Comparison of ENCODE assay signal across 38 cellular contexts in genomic region chr5:87887247-87887646, GRCh38.
"Had no signal": no experiment of that assay in that cellular context is flagged by ENCODE, and none has a peak within 500 bp of the region (broad histone marks: within the 10 kb centered on the region; RNA-seq: fewer than 3 reads in every experiment).

No MANE protein-coding gene starts in this region.

- H3K27me3 ChIP-seq: adrenal gland, ascending aorta, body of pancreas, brain microvascular endothelial cell, breast epithelium, cardiac muscle cell had no signal

- H3K4me1 Mint-ChIP-seq: activated naive CD4-positive, alpha-beta T cell treated with anti-CD3 and anti-CD28 coated beads, Interleukin-2, amount 10 ng/mL, durations not matched to agents 7 days and 5 days; activated naive CD4-positive, alpha-beta T cell treated with anti-CD3 and anti-CD28 coated beads, Interleukin-2, amount 50 U/mL, for 24 hours; activated naive CD8-positive, alpha-beta T cell treated with anti-CD3 and anti-CD28 coated beads for 36 hours; activated naive CD8-positive, alpha-beta T cell treated with anti-CD3 and anti-CD28 coated beads, Interleukin-2, amount 10 ng/mL, durations not matched to agents 7 days and 5 days; activated naive CD8-positive, alpha-beta T cell treated with anti-CD3 and anti-CD28 coated beads, Interleukin-2, amount 50 U/mL, for 24 hours; activated T-helper 17 cell treated with anti-CD3 and anti-CD28 coated beads, Interleukin-2, amount 50 U/mL, for 72 hours; central memory CD8-positive, alpha-beta T cell had no signal

- H3K9me3 ChIP-seq: ascending aorta, body of pancreas had no signal

- H3K4me3 ChIP-seq: adrenal gland, ascending aorta, body of pancreas, breast epithelium, cardiac muscle cell had no signal

- H3K27me3 Mint-ChIP-seq: activated naive CD4-positive, alpha-beta T cell treated with anti-CD3 and anti-CD28 coated beads, Interleukin-2, amount 10 ng/mL, durations not matched to agents 7 days and 5 days; activated naive CD8-positive, alpha-beta T cell treated with anti-CD3 and anti-CD28 coated beads for 36 hours; activated naive CD8-positive, alpha-beta T cell treated with anti-CD3 and anti-CD28 coated beads, Interleukin-2, amount 10 ng/mL, durations not matched to agents 7 days and 5 days; activated naive CD8-positive, alpha-beta T cell treated with anti-CD3 and anti-CD28 coated beads, Interleukin-2, amount 50 U/mL, for 24 hours; activated T-cell treated with anti-CD3 and anti-CD28 coated beads, Interleukin-2, amount 50 U/mL, for 24 hours; brain; central memory CD8-positive, alpha-beta T cell had no signal

- H3K36me3 Mint-ChIP-seq: activated naive CD4-positive, alpha-beta T cell treated with anti-CD3 and anti-CD28 coated beads, Interleukin-2, amount 10 ng/mL, durations not matched to agents 7 days and 5 days; activated naive CD4-positive, alpha-beta T cell treated with anti-CD3 and anti-CD28 coated beads, Interleukin-2, amount 50 U/mL, for 24 hours; activated naive CD4-positive, alpha-beta T cell treated with anti-CD3 and anti-CD28 coated beads, Interleukin-2, amount 50 U/mL, for 72 hours; activated naive CD8-positive, alpha-beta T cell; activated naive CD8-positive, alpha-beta T cell treated with anti-CD3 and anti-CD28 coated beads for 36 hours; activated naive CD8-positive, alpha-beta T cell treated with anti-CD3 and anti-CD28 coated beads, Interleukin-2, amount 10 ng/mL, durations not matched to agents 7 days and 5 days had no signal

- DNase-seq: activated effector memory CD4-positive, alpha-beta T cell treated with anti-CD3 and anti-CD28 coated beads, Interleukin-2, amount 50 U/mL, for 16 hours; activated effector memory CD4-positive, alpha-beta T cell treated with Interleukin-2 at 50 U/mL for 16 hours; activated gamma-delta T cell; activated gamma-delta T cell treated with Interleukin-2 at 50 U/mL for 16 hours; activated naive CD4-positive, alpha-beta T cell; activated naive CD4-positive, alpha-beta T cell treated with anti-CD3 and anti-CD28 coated beads for 36 hours; activated naive CD4-positive, alpha-beta T cell treated with anti-CD3 and anti-CD28 coated beads, Interleukin-2, amount 10 ng/mL, durations not matched to agents 7 days and 5 days; activated naive CD4-positive, alpha-beta T cell treated with anti-CD3 and anti-CD28 coated beads, Interleukin-2, amount 50 U/mL, for 16 hours; activated naive CD4-positive, alpha-beta T cell treated with Interleukin-2 at 50 U/mL for 16 hours; activated naive CD8-positive, alpha-beta T cell treated with anti-CD3 and anti-CD28 coated beads for 36 hours; activated naive CD8-positive, alpha-beta T cell treated with anti-CD3 and anti-CD28 coated beads, Interleukin-2, amount 10 ng/mL, durations not matched to agents 7 days and 5 days; activated naive CD8-positive, alpha-beta T cell treated with anti-CD3 and anti-CD28 coated beads, Interleukin-2, amount 50 U/mL, for 24 hours; activated T-cell treated with anti-CD3 and anti-CD28 coated beads for 4 hours; activated T-cell treated with anti-CD3 and anti-CD28 coated beads, Interleukin-2, amount 50 U/mL, for 1 hour; activated T-cell treated with anti-CD3 and anti-CD28 coated beads, Interleukin-2, amount 50 U/mL, for 24 hours; activated T-cell treated with anti-CD3 and anti-CD28 coated beads, Interleukin-2, amount 50 U/mL, for 4 hours; activated T-cell treated with anti-CD3 and anti-CD28 coated beads, Interleukin-2, amount 50 U/mL, for 48 hours; activated T-cell treated with anti-CD3 and anti-CD28 coated beads, Interleukin-2, amount 50 U/mL, for 72 hours; adrenal gland; amniotic stem cell; amygdala; aorta; body of pancreas; brain microvascular endothelial cell; caudate nucleus; central memory CD4-positive, alpha-beta T cell; cerebellar nuclear complex had no signal

- H3K9me3 Mint-ChIP-seq: activated naive CD8-positive, alpha-beta T cell treated with anti-CD3 and anti-CD28 coated beads, Interleukin-2, amount 10 ng/mL, durations not matched to agents 7 days and 5 days; activated T-cell treated with anti-CD3 and anti-CD28 coated beads, Interleukin-2, amount 50 U/mL, for 24 hours; activated T-helper 1 cell treated with anti-CD3 and anti-CD28 coated beads, Interleukin-12 subunit alpha, Interleukin-12 subunit beta, Interleukin-2, Interleukin-4 antibody, amounts not matched to agents 30 ng/mL and 10 ng/mL and 1 ng/mL, durations not matched to agents 14 hours and 24 hours and 36 hours; activated T-helper 17 cell treated with anti-CD3 and anti-CD28 coated beads, Interleukin-2, amount 50 U/mL, for 72 hours; activated T-helper 2 cell treated with anti-CD3 and anti-CD28 coated beads, Interferon-gamma antibody, Interleukin-2, Interleukin-4, amounts not matched to agents 10 μg/mL and 5 μg/mL and 100 μg/mL, durations not matched to agents 14 hours and 24 hours and 36 hours had no signal

- H3K4me3 Mint-ChIP-seq: activated naive CD4-positive, alpha-beta T cell treated with anti-CD3 and anti-CD28 coated beads for 36 hours; activated naive CD4-positive, alpha-beta T cell treated with anti-CD3 and anti-CD28 coated beads, Interleukin-2, amount 10 ng/mL, durations not matched to agents 7 days and 5 days; activated naive CD4-positive, alpha-beta T cell treated with anti-CD3 and anti-CD28 coated beads, Interleukin-2, amount 50 U/mL, for 24 hours; activated naive CD8-positive, alpha-beta T cell; activated naive CD8-positive, alpha-beta T cell treated with anti-CD3 and anti-CD28 coated beads for 36 hours; activated naive CD8-positive, alpha-beta T cell treated with anti-CD3 and anti-CD28 coated beads, Interleukin-2, amount 10 ng/mL, durations not matched to agents 7 days and 5 days; activated naive CD8-positive, alpha-beta T cell treated with anti-CD3 and anti-CD28 coated beads, Interleukin-2, amount 50 U/mL, for 24 hours; activated T-cell treated with anti-CD3 and anti-CD28 coated beads, Interleukin-2, amount 50 U/mL, for 24 hours; activated T-cell treated with anti-CD3 and anti-CD28 coated beads, Interleukin-2, amount 50 U/mL, for 4 hours; activated T-cell treated with anti-CD3 and anti-CD28 coated beads, Interleukin-2, amount 50 U/mL, for 72 hours; activated T-helper 1 cell treated with anti-CD3 and anti-CD28 coated beads, Interleukin-12 subunit alpha, Interleukin-12 subunit beta, Interleukin-2, Interleukin-4 antibody, amounts not matched to agents 30 ng/mL and 10 ng/mL and 1 ng/mL, durations not matched to agents 14 hours and 24 hours and 36 hours; activated T-helper 17 cell treated with anti-CD3 and anti-CD28 coated beads, Interleukin-2, amount 50 U/mL, for 72 hours; central memory CD8-positive, alpha-beta T cell had no signal

- H3K36me3 ChIP-seq: adrenal gland, ascending aorta, brain microvascular endothelial cell, breast epithelium, cardiac muscle cell had no signal

- H3K27ac ChIP-seq: adrenal gland, ascending aorta, body of pancreas, brain microvascular endothelial cell, breast epithelium, cardiac muscle cell had no signal

- H3K4me1 ChIP-seq: adrenal gland, ascending aorta, body of pancreas, breast epithelium had no signal

- H3K27ac Mint-ChIP-seq: activated naive CD4-positive, alpha-beta T cell treated with anti-CD3 and anti-CD28 coated beads for 36 hours; activated naive CD4-positive, alpha-beta T cell treated with anti-CD3 and anti-CD28 coated beads, Interleukin-2, amount 10 ng/mL, durations not matched to agents 7 days and 5 days; activated naive CD4-positive, alpha-beta T cell treated with anti-CD3 and anti-CD28 coated beads, Interleukin-2, amount 50 U/mL, for 24 hours; activated naive CD4-positive, alpha-beta T cell treated with anti-CD3 and anti-CD28 coated beads, Interleukin-2, amount 50 U/mL, for 72 hours; activated naive CD8-positive, alpha-beta T cell; activated naive CD8-positive, alpha-beta T cell treated with anti-CD3 and anti-CD28 coated beads for 36 hours; activated naive CD8-positive, alpha-beta T cell treated with anti-CD3 and anti-CD28 coated beads, Interleukin-2, amount 10 ng/mL, durations not matched to agents 7 days and 5 days; activated naive CD8-positive, alpha-beta T cell treated with anti-CD3 and anti-CD28 coated beads, Interleukin-2, amount 50 U/mL, for 24 hours; activated T-cell treated with anti-CD3 and anti-CD28 coated beads, Interleukin-2, amount 50 U/mL, for 24 hours; activated T-cell treated with anti-CD3 and anti-CD28 coated beads, Interleukin-2, amount 50 U/mL, for 72 hours; activated T-helper 1 cell treated with anti-CD3 and anti-CD28 coated beads, Interleukin-12 subunit alpha, Interleukin-12 subunit beta, Interleukin-2, Interleukin-4 antibody, amounts not matched to agents 30 ng/mL and 10 ng/mL and 1 ng/mL, durations not matched to agents 14 hours and 24 hours and 36 hours; activated T-helper 17 cell treated with anti-CD3 and anti-CD28 coated beads, Interleukin-2, amount 50 U/mL, for 72 hours; activated T-helper 2 cell treated with anti-CD3 and anti-CD28 coated beads, Interferon-gamma antibody, Interleukin-2, Interleukin-4, amounts not matched to agents 10 μg/mL and 5 μg/mL and 100 μg/mL, durations not matched to agents 14 hours and 24 hours and 36 hours had no signal
